18 cellular contexts compared by ENCODE assay signal in genomic region chr9:134063088-134063875, GRCh38. TPM values are rescaled to one million over a fixed set of nuclear protein-coding genes. Genes with fewer than 3 reads are reported as not detected.
DNase-seq lines count a peak whose midpoint lies in the region; TF ChIP-seq lines count a peak whose summit lies in the region.
"Had no signal": no experiment of that assay in that cellular context is flagged by ENCODE, and none has a peak within 500 bp of the region (broad histone marks: within the 10 kb centered on the region; RNA-seq: fewer than 3 reads in every experiment).

No MANE protein-coding gene starts in this region.

- WGBS in spleen, 5 donors, result 83 to 93% (median 92%) methylated on average over 15 to 25 of the region's 25 CpGs
- WGBS in thyroid gland, 2 donors, result 84 to 91% methylated on average over 16 to 23 of the region's 25 CpGs

- CTCF ChIA-PET in activated CD4-positive, alpha-beta T cell treated with anti-CD3 and anti-CD28 coated beads, Interleukin-2, amount 10 ng/mL, durations not matched to agents 7 days and 5 days (lab: Charles Lee), result interaction anchor here (0.7 kb wide), 1 partner anchor 131 kb away, joined by 3 read pairs; no protein-coding TSS in a partner anchor

- no peak overlapping the region for H3K4me3 Mint-ChIP-seq in activated CD4-positive, alpha-beta T cell treated with anti-CD3 and anti-CD28 coated beads, Interleukin-2, amount 10 ng/mL, durations not matched to agents 7 days and 5 days
- no peak overlapping the region for H3K4me3 Mint-ChIP-seq in T-helper 2 cell treated with Interferon-gamma antibody and Interleukin-4, amounts not matched to agents 5 μg/mL and 100 μg/mL, for 36 hours
- H3K4me3 Mint-ChIP-seq: activated CD8-positive, alpha-beta T cell treated with anti-CD3 and anti-CD28 coated beads for 36 hours had no signal

- DNase-seq in activated CD4-positive, alpha-beta T cell treated with anti-CD3 and anti-CD28 coated beads, Interleukin-2, amount 10 ng/mL, durations not matched to agents 7 days and 5 days, result no peak
- DNase-seq in activated CD4-positive, alpha-beta T cell treated with anti-CD3 and anti-CD28 coated beads for 4 hours, result no peak
- peak; percentile 5 for DNase-seq in activated naive CD4-positive, alpha-beta T cell treated with anti-CD3 and anti-CD28 coated beads, Interleukin-2, amount 50 U/mL, for 16 hours
- DNase-seq in mesenteric fat pad (ENCODE audit: low spot score), result peak; percentile 82
- DNase-seq in spleen, result peak; percentile 70
- no peak for DNase-seq in thyroid gland
- no peak for DNase-seq in T-helper 2 cell treated with Interferon-gamma antibody and Interleukin-4, amounts not matched to agents 5 μg/mL and 100 μg/mL, for 36 hours (ENCODE audit: low spot score)
- no peak for DNase-seq in NCI-H510A treated with DMSO at 0.1 percent for 48 hours (lab: John Stamatoyannopoulos, UW)
- DNase-seq: activated CD8-positive, alpha-beta T cell treated with anti-CD3 and anti-CD28 coated beads for 36 hours; anterior cingulate cortex; CD8-positive, alpha-beta memory T cell; colonic mucosa; NCI-H1930; NCI-H524 treated with DMSO at 0.1 percent for 48 hours; PC-9 had no signal

- H3K4me1 ChIP-seq in spleen (peaks cover 43 to 88% (median 87%) of the 10 kb centered on the region in 6 donors), thyroid gland (peaks cover 47 to 57% of the 10 kb centered on the region in 2 donors)

- H3K27me3 ChIP-seq in spleen (replicated peaks in 1 of 7) (no peaks in the 10 kb centered on the region), thyroid gland (no peaks in the 10 kb centered on the region)
- H3K27me3 ChIP-seq: colonic mucosa had no signal

- H3K9me3 Mint-ChIP-seq in activated CD4-positive, alpha-beta T cell treated with anti-CD3 and anti-CD28 coated beads, Interleukin-2, amount 10 ng/mL, durations not matched to agents 7 days and 5 days, result no peaks in the 10 kb centered on the region
- no peaks in the 10 kb centered on the region for H3K9me3 Mint-ChIP-seq in T-helper 2 cell treated with Interferon-gamma antibody and Interleukin-4, amounts not matched to agents 5 μg/mL and 100 μg/mL, for 36 hours
- H3K9me3 Mint-ChIP-seq: activated CD8-positive, alpha-beta T cell treated with anti-CD3 and anti-CD28 coated beads for 36 hours; activated T-helper 1 cell treated with anti-CD3 and anti-CD28 coated beads, Interleukin-12 subunit alpha, Interleukin-12 subunit beta, Interleukin-2, Interleukin-4 antibody, amounts not matched to agents 30 ng/mL and 10 ng/mL and 1 ng/mL, durations not matched to agents 14 hours and 24 hours and 36 hours; CD8-positive, alpha-beta memory T cell had no signal

- H3K4me1 Mint-ChIP-seq in activated CD4-positive, alpha-beta T cell treated with anti-CD3 and anti-CD28 coated beads, Interleukin-2, amount 10 ng/mL, durations not matched to agents 7 days and 5 days, result peaks cover 43% of the 10 kb centered on the region
- peaks cover 20% of the 10 kb centered on the region for H3K4me1 Mint-ChIP-seq in T-helper 2 cell treated with Interferon-gamma antibody and Interleukin-4, amounts not matched to agents 5 μg/mL and 100 μg/mL, for 36 hours (ENCODE audit: low read depth)

- no peak for TF ChIP-seq POLR2A in spleen (IDR thresholded peaks at IDR 0.05)
- no peak for TF ChIP-seq POLR2A in thyroid gland (IDR thresholded peaks at IDR 0.05)

- peak overlapping the region; percentile 46 for H3K27ac Mint-ChIP-seq in activated CD4-positive, alpha-beta T cell treated with anti-CD3 and anti-CD28 coated beads, Interleukin-2, amount 10 ng/mL, durations not matched to agents 7 days and 5 days
- H3K27ac Mint-ChIP-seq in T-helper 2 cell treated with Interferon-gamma antibody and Interleukin-4, amounts not matched to agents 5 μg/mL and 100 μg/mL, for 36 hours, result no peak overlapping the region
- H3K27ac Mint-ChIP-seq: activated CD8-positive, alpha-beta T cell treated with anti-CD3 and anti-CD28 coated beads for 36 hours; activated T-helper 1 cell treated with anti-CD3 and anti-CD28 coated beads, Interleukin-12 subunit alpha, Interleukin-12 subunit beta, Interleukin-2, Interleukin-4 antibody, amounts not matched to agents 30 ng/mL and 10 ng/mL and 1 ng/mL, durations not matched to agents 14 hours and 24 hours and 36 hours had no signal

- H3K27me3 Mint-ChIP-seq in activated CD4-positive, alpha-beta T cell treated with anti-CD3 and anti-CD28 coated beads, Interleukin-2, amount 10 ng/mL, durations not matched to agents 7 days and 5 days, result no peaks in the 10 kb centered on the region
- no peaks in the 10 kb centered on the region for H3K27me3 Mint-ChIP-seq in T-helper 2 cell treated with Interferon-gamma antibody and Interleukin-4, amounts not matched to agents 5 μg/mL and 100 μg/mL, for 36 hours (ENCODE audit: low read depth)
- H3K27me3 Mint-ChIP-seq: activated CD8-positive, alpha-beta T cell treated with anti-CD3 and anti-CD28 coated beads for 36 hours; CD8-positive, alpha-beta memory T cell had no signal

- H3K36me3 ChIP-seq in spleen, result peaks cover 0 to 10% (median 0%) of the 10 kb centered on the region in 6 donors
- H3K36me3 ChIP-seq in thyroid gland, result no peaks in the 10 kb centered on the region
- H3K36me3 ChIP-seq: colonic mucosa, prostate gland had no signal

- TF ChIP-seq CTCF in spleen (IDR thresholded peaks at IDR 0.05 in 8 of 11, conservative IDR thresholded peaks at IDR 0.05 in 3 of 11) (no peak), thyroid gland (IDR thresholded peaks at IDR 0.05) (no peak)

- POLR2A ChIA-PET in activated CD4-positive, alpha-beta T cell treated with anti-CD3 and anti-CD28 coated beads, Interleukin-2, amount 10 ng/mL, durations not matched to agents 7 days and 5 days (lab: Charles Lee), result no interaction called here

- no peaks in the 10 kb centered on the region for H3K36me3 Mint-ChIP-seq in activated CD4-positive, alpha-beta T cell treated with anti-CD3 and anti-CD28 coated beads, Interleukin-2, amount 10 ng/mL, durations not matched to agents 7 days and 5 days (ENCODE audit: low read depth)
- H3K36me3 Mint-ChIP-seq in T-helper 2 cell treated with Interferon-gamma antibody and Interleukin-4, amounts not matched to agents 5 μg/mL and 100 μg/mL, for 36 hours (ENCODE audit: low read depth), result peaks cover 5% of the 10 kb centered on the region

- H3K4me3 ChIP-seq in spleen (no peak overlapping the region), thyroid gland (replicated peaks in 1 of 3) (no peak overlapping the region)
- H3K4me3 ChIP-seq: colonic mucosa, GM12878, PC-9, prostate gland had no signal

- intact Hi-C loops in spleen (cut with DNase I; ENCODE audit: low total_unique reads) (loop anchor here (10.0 kb wide), 1 partner anchor 72 kb away; the partner anchor contains the start of gene WDR5), thyroid gland (cut with DNase I) (loop anchor here (10.0 kb wide), 1 partner anchor 72 kb away; the partner anchor contains the start of gene WDR5)

- no peak overlapping the region for H3K27ac ChIP-seq in spleen
- no peak overlapping the region for H3K27ac ChIP-seq in thyroid gland
- H3K27ac ChIP-seq: colonic mucosa, PC-9, prostate gland had no signal

- H3K9me3 ChIP-seq in spleen (no peaks in the 10 kb centered on the region), thyroid gland (no peaks in the 10 kb centered on the region)
- H3K9me3 ChIP-seq: colonic mucosa, prostate gland had no signal

RNA-seq across cellular contexts. Expression of gene BRD3, which starts 4.5 kb away (rescaled TPM):
- total RNA-seq in activated CD4-positive, alpha-beta T cell treated with anti-CD3 and anti-CD28 coated beads, Interleukin-2, amount 10 ng/mL, durations not matched to agents 7 days and 5 days, result 10 to 100 TPM; 40.1 to 47.4 TPM
- total RNA-seq in mesenteric fat pad (28.6 TPM), spleen (10 to 100 TPM; 21.3 to 54.0 (median 35.9) TPM), thyroid gland (10 to 100 TPM; 21.6 to 42.7 (median 28.7) TPM)
- polyA plus RNA-seq in spleen, result 10 to 100 TPM in 1 of 3 donors, 1 to 10 TPM in 2; 5.9 to 12.6 (median 6.1) TPM

RNA-seq across cellular contexts. Expression of gene BRD3OS, which starts 38.0 kb away (rescaled TPM):
- 10 to 100 TPM; 11.1 to 12.9 TPM for total RNA-seq in activated CD4-positive, alpha-beta T cell treated with anti-CD3 and anti-CD28 coated beads, Interleukin-2, amount 10 ng/mL, durations not matched to agents 7 days and 5 days
- 13.5 TPM for total RNA-seq in mesenteric fat pad
- total RNA-seq in spleen, result 10 to 100 TPM in 5 of 7 donors, 1 to 10 TPM in 2; 9.5 to 13.2 (median 11.3) TPM
- 10 to 100 TPM in 1 of 3 donors, 1 to 10 TPM in 2; 6.9 to 10.2 (median 9.8) TPM for polyA plus RNA-seq in spleen
- total RNA-seq in thyroid gland, result 10 to 100 TPM; 26.4 to 29.3 (median 27.2) TPM

Comparison
In these comparisons a context has a peak if more than half of its experiments do, and no peak if none do; other contexts are left out.
1. DNase-seq: peak in activated naive CD4-positive, alpha-beta T cell treated with anti-CD3 and anti-CD28 coated beads, Interleukin-2, amount 50 U/mL, for 16 hours (single experiment), mesenteric fat pad (single experiment) and spleen (single experiment); none in activated CD4-positive, alpha-beta T cell treated with anti-CD3 and anti-CD28 coated beads, Interleukin-2, amount 10 ng/mL, durations not matched to agents 7 days and 5 days (single experiment), activated CD4-positive, alpha-beta T cell treated with anti-CD3 and anti-CD28 coated beads for 4 hours (0 of 2), thyroid gland (0 of 2), T-helper 2 cell treated with Interferon-gamma antibody and Interleukin-4, amounts not matched to agents 5 μg/mL and 100 μg/mL, for 36 hours (single experiment) and NCI-H510A treated with DMSO at 0.1 percent for 48 hours (single experiment).